ENCODE assay signal across 8 cellular contexts in the genomic region with DNA sequence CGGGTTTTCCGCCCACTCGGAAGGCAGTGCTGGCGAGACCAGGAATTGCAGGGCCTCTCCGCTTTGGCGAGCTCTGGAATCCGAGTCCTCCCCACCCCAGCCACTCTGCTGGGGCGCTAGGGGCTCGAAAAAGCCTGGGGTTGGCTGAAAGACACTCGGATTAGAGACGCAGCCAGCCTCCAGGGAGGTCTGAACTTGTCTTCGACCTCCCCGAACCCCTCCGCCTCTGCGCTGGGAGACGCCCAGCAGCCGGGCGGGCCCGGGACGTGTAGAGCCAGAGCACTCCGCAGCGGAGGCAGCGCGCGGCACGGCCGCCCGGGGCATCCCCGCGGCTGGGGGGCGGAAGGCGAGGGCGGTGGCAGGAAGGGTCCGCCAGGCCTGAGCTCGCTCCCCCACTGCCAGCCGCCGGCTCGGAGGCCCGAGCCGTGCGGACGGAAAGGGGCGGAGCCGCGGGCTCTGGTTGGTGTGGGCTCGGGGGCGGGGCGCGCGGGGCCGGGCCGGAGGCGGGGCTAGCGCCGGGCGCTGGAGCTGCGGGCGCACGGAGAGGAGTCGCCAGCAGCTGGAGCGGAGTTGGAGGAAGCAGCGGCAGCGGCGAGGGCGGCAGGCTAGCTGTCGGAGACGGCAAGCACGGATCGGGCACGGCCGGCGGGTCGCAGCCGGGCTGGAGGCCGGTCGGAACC. TPM values are rescaled to one million over a fixed set of nuclear protein-coding genes. Genes with fewer than 3 reads are reported as not detected.
A peak's percentile ranks its signal among the peaks of the same experiment; 100 is the strongest.
DNase-seq lines count a peak whose midpoint lies in the region; ATAC-seq and TF ChIP-seq lines count a peak whose summit lies in the region.

Gene PIK3R1 (plus strand): TSS at position 549 of the 680 bp plus-strand sequence. CDS start 10,920 bp downstream, outside the sequence.

- H3K36me3 ChIP-seq in adipocyte (ENCODE audit: control insufficient read depth, insufficient read depth, low read length, severe bottlenecking): peaks cover 2% of the 10 kb centered on the region
- no peaks in the 10 kb centered on the region for H3K36me3 ChIP-seq in transverse colon

- no peak for TF ChIP-seq EP300 in transverse colon (IDR thresholded peaks at IDR 0.05; ENCODE audit: low read depth)

- H3K9me3 ChIP-seq in adipocyte (ENCODE audit: control insufficient read depth, low read length): peaks cover 3% of the 10 kb centered on the region
- H3K9me3 ChIP-seq in transverse colon: peaks cover 0 to 5% of the 10 kb centered on the region in 2 donors

- 1% methylated on average over 58 of the region's 76 CpGs; no CpG with 5 or more reads in 1 of the 2 donors for WGBS in transverse colon (ENCODE audit: low coverage in 1 of 2), 2 donors

- H3K9ac ChIP-seq in adipocyte (ENCODE audit: low read length): peak within 1 kb of the TSS; percentile 99

- TF ChIP-seq POLR2A in transverse colon (IDR thresholded peaks at IDR 0.05): peak; percentile 89

- H3K4me3 ChIP-seq in adipocyte (ENCODE audit: low read length) (peak within 1 kb of the TSS; percentile 90), transverse colon (peak within 1 kb of the TSS; percentile 72 to 89 (median 84))

- DNase-seq in GM13977 (ENCODE audit: low spot score) (peak; percentile 99), NCI-H1436 treated with DMSO at 0.1 percent for 48 hours (lab: John Stamatoyannopoulos, UW) (peak; percentile 61), T follicular helper cell (ENCODE audit: low read depth) (peak; percentile 86), adipocyte (ENCODE audit: low read depth) (peak; percentile 98), cardiac septum (ENCODE audit: low spot score) (peak; percentile 98), pons (ENCODE audit: low spot score) (peak; percentile 95), transverse colon (peak; percentile 97)

- peak; percentile 74 for ATAC-seq in HG02870 (IDR thresholded peaks at IDR 0.05; ENCODE audit: unreplicated experiment)

- no peaks in the 10 kb centered on the region for H3K27me3 ChIP-seq in adipocyte (replicated peaks; ENCODE audit: control insufficient read depth, insufficient read depth, low read length)
- no peaks in the 10 kb centered on the region for H3K27me3 ChIP-seq in transverse colon

- TF ChIP-seq CTCF in GM13977 (IDR thresholded peaks at IDR 0.05; ENCODE audit: extremely low read depth, insufficient read depth, missing control alignments) (no peak), transverse colon (IDR thresholded peaks at IDR 0.05) (peak; percentile 54 to 89 (median 58))

- peak within 1 kb of the TSS; percentile 96 to 99 (median 99) for H3K27ac ChIP-seq in transverse colon

- intact Hi-C loops in cardiac septum (cut with DNase I) (loop anchor here (1.0 to 10.0 kb wide), 5 partner anchors 37 to 971 kb away; no protein-coding TSS in a partner anchor), transverse colon (cut with DNase I; ENCODE audit: low total_unique reads) (no loop called here)

- peaks cover 30% of the 10 kb centered on the region for H3K4me1 ChIP-seq in adipocyte (ENCODE audit: control insufficient read depth, insufficient read depth, low read length)
- peaks cover 8 to 37% (median 24%) of the 10 kb centered on the region in 4 donors for H3K4me1 ChIP-seq in transverse colon

- in situ Hi-C loops in GM13977 (cut with MboI; ENCODE audit: low pct_unique_long_range_greater_than_20kb, low sequenced_read_pairs, unreplicated experiment): no loop called here
- in situ Hi-C loops in transverse colon (cut with MboI; ENCODE audit: low pct_ligation_motif_present in 1 of 4, low pct_unique_long_range_greater_than_20kb in 1 of 4, low sequenced_read_pairs in 3 of 4): no loop called here

RNA-seq across cellular contexts. Expression of gene PIK3R1, which starts in this region (rescaled TPM):
- 166 TPM for total RNA-seq in cardiac septum
- 100 to 1,000 TPM in 1 of 4 donors, 10 to 100 TPM in 3; 44.9 to 222 (median 81.6) TPM for total RNA-seq in transverse colon

Comparison
In these comparisons a context has a peak if more than half of its experiments do, and no peak if none do; other contexts are left out.
1. Peak in every context shown above with its lines: DNase-seq, ATAC-seq, H3K4me3 ChIP-seq and H3K27ac ChIP-seq.